Comparison of ENCODE assay signal across 8 cellular contexts in the genomic region with DNA sequence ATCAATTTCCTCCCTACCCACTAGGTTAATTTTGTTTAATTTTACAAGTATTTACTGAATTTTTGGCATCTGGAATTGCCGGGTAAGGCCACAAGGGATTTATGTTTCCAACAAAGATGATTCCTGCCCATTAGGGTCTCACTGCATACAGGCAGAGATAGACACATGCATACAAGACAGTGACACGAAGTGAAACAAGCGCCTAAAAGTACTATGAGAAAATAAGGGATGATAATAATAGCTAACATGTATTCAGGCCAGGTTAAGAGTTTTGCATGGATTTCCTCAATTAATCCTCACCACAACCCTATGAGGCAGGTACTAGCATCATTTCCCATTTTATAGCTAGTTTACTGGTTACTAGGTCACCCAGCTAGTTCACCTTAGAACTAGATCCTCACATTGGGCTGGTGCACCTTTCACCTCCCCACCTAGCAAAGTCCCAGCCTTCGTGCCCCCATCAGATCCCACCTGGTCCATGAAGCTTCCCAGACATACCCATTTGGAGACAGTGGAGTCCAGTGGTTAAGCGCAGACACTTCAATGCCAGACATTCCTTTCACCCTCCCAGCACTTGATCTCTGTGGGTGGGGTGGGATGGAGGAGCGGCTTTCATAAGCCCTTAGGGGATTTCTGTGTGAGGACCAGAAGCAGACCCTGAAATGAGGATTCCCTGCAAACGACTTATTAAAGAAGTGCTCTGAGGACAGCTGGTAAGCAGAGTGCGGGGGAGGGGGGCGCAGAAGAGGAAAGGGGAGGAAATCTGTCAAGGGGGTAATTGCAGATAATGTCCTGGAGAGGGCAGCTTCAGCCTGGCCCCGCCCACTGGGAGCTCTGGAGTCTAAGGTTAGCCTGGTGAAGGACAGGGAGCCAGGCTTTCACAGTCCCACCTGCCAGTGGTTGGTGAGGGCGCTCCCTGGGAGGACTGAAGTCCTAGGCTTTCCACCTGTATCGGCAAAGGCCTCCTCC. TPM values are rescaled to one million over a fixed set of nuclear protein-coding genes. Genes with fewer than 3 reads are reported as not detected.
A peak's percentile ranks its signal among the peaks of the same experiment; 100 is the strongest.
DNase-seq lines count a peak whose midpoint lies in the region; ATAC-seq, FAIRE-seq and TF ChIP-seq lines count a peak whose summit lies in the region.

No MANE protein-coding gene starts in this region.

- H3K4me1 Mint-ChIP-seq in effector memory CD8-positive, alpha-beta T cell (ENCODE audit: low read depth in 2 of 2), result no peaks in the 10 kb centered on the region
- peaks cover 2% of the 10 kb centered on the region for H3K4me1 Mint-ChIP-seq in osteocyte (ENCODE audit: unreplicated experiment)

- TF ChIP-seq CTCF in D721Med (IDR thresholded peaks at IDR 0.05; ENCODE audit: insufficient read depth, missing control alignments), result peak; percentile 27
- TF ChIP-seq CTCF in osteocyte (IDR thresholded peaks at IDR 0.05), result peak; percentile 34

- peak; percentile 29 for ATAC-seq in effector memory CD8-positive, alpha-beta T cell (replicated peaks)
- no peak for ATAC-seq in GM21717 (IDR thresholded peaks at IDR 0.05; ENCODE audit: unreplicated experiment)

- H3K36me3 Mint-ChIP-seq in effector memory CD8-positive, alpha-beta T cell (ENCODE audit: insufficient read depth), result peaks cover 4% of the 10 kb centered on the region
- peaks cover 21% of the 10 kb centered on the region for H3K36me3 Mint-ChIP-seq in osteocyte (ENCODE audit: unreplicated experiment)

- peak; percentile 22 for DNase-seq in D721Med (ENCODE audit: insufficient read length, low spot score)
- peak; percentile 26 for DNase-seq in HT-29 (ENCODE audit: low spot score)
- peak; percentile 16 for DNase-seq in T follicular helper cell (ENCODE audit: low read depth)
- DNase-seq in effector memory CD8-positive, alpha-beta T cell, result no peak
- no peak for DNase-seq in osteocyte (ENCODE audit: extremely low spot score, unreplicated experiment)
- DNase-seq in NCI-H1092 (lab: John Stamatoyannopoulos, UW), result no peak
- no peak for DNase-seq in DMS79 treated with DMSO at 0.1 percent for 48 hours (lab: John Stamatoyannopoulos, UW)

- peaks cover 0 to 13% of the 10 kb centered on the region in 2 donors for H3K27me3 Mint-ChIP-seq in effector memory CD8-positive, alpha-beta T cell
- no peaks in the 10 kb centered on the region for H3K27me3 Mint-ChIP-seq in osteocyte (ENCODE audit: unreplicated experiment)

- H3K27ac Mint-ChIP-seq in effector memory CD8-positive, alpha-beta T cell, result no peak overlapping the region
- H3K27ac Mint-ChIP-seq in osteocyte (ENCODE audit: unreplicated experiment), result no peak overlapping the region

- no peaks in the 10 kb centered on the region for H3K9me3 Mint-ChIP-seq in effector memory CD8-positive, alpha-beta T cell
- no peaks in the 10 kb centered on the region for H3K9me3 Mint-ChIP-seq in osteocyte (ENCODE audit: unreplicated experiment)

- no peak for FAIRE-seq in D721Med (lab: Jason Lieb, UNC)

- no peak overlapping the region for H3K4me3 Mint-ChIP-seq in effector memory CD8-positive, alpha-beta T cell
- no peak overlapping the region for H3K4me3 Mint-ChIP-seq in osteocyte (ENCODE audit: unreplicated experiment)

RNA-seq across cellular contexts. Expression of a gene that starts 5.8 kb away (rescaled TPM):
- 47.5 and 58.6 TPM in 2 replicates for total RNA-seq in HT-29 (2014; rRNA removed; shearing (Covaris generic))
- total RNA-seq in osteocyte, result 63.9 and 64.8 TPM in 2 replicates

RNA-seq across cellular contexts. Expression of a gene that starts 28.1 kb away (rescaled TPM):
- total RNA-seq in HT-29 (2014; rRNA removed; shearing (Covaris generic)), result not detected in 2 replicates
- 190 and 191 TPM in 2 replicates for total RNA-seq in osteocyte

Comparison
In these comparisons a context has a peak if more than half of its experiments do, and no peak if none do; other contexts are left out.
1. DNase-seq: peak in D721Med (single experiment), HT-29 (single experiment) and T follicular helper cell (single experiment); none in effector memory CD8-positive, alpha-beta T cell (0 of 3), osteocyte (single experiment), NCI-H1092 (single experiment) and DMS79 treated with DMSO at 0.1 percent for 48 hours (single experiment).
2. RNA of a gene that starts 28.1 kb away (total RNA-seq): 190 to 191 TPM in osteocyte; not detected in HT-29; every median in the first group is over 100 times any median in the second.